In genomic region chr13:80591978-80592377, GRCh38 we compare ENCODE assay signal across 1 cellular context.
TF ChIP-seq lines count a peak whose summit lies in the region.

No MANE protein-coding gene starts in this region.

TF ChIP-seq in GM23338, 12 proteins besides CTCF, POLR2A, EP300 and RAD21:
- TF ChIP-seq ZNF462 (CRISPR knock-in tag; IDR thresholded peaks at IDR 0.05) (no peak), ETS1 (IDR thresholded peaks at IDR 0.05) (no peak), STAT1 (IDR thresholded peaks at IDR 0.05; ENCODE audit: unreplicated experiment) (no peak), ZNF114 (CRISPR knock-in tag; IDR thresholded peaks at IDR 0.05) (no peak), POLR2AphosphoS5 (IDR thresholded peaks at IDR 0.05; ENCODE audit: low read depth) (no peak)
